ENCODE assay signal across 15 cellular contexts in the genomic region with DNA sequence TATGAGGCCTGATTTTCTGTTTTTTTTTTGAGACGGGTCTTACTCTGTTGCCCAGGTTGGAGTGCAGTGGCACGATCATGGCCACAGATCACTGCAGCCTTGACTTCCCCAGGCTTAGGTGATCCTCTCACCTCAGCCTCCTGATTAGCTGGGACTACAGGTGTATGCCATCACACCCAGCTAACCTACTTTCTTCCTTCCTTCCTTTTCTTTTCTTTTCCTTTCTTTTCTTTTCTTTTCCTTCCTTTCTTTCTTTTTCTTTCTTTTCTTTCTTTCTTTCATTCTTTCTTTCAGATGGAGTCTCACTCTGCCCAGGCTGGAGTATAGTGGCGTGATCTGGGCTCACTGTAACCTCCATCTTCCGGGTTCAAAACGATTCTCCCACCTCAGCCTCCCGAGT. TPM values are rescaled to one million over a fixed set of nuclear protein-coding genes. Genes with fewer than 3 reads are reported as not detected.
A peak's percentile ranks its signal among the peaks of the same experiment; 100 is the strongest.
DNase-seq lines count a peak whose midpoint lies in the region; ATAC-seq and TF ChIP-seq lines count a peak whose summit lies in the region.
"Had no signal": no experiment of that assay in that cellular context is flagged by ENCODE, and none has a peak within 500 bp of the region (broad histone marks: within the 10 kb centered on the region; RNA-seq: fewer than 3 reads in every experiment).

No MANE protein-coding gene starts in this region.

- no peak overlapping the region for H3K4me3 Mint-ChIP-seq in activated CD8-positive, alpha-beta T cell treated with anti-CD3 and anti-CD28 coated beads for 36 hours
- no peak overlapping the region for H3K4me3 Mint-ChIP-seq in activated CD8-positive, alpha-beta T cell treated with anti-CD3 and anti-CD28 coated beads, Interleukin-2, amount 10 ng/mL, durations not matched to agents 7 days and 5 days
- H3K4me3 Mint-ChIP-seq in activated naive CD8-positive, alpha-beta T cell treated with anti-CD3 and anti-CD28 coated beads, Interleukin-2, amount 10 ng/mL, durations not matched to agents 7 days and 5 days: no peak overlapping the region
- H3K4me3 Mint-ChIP-seq in neural crest cell: peak overlapping the region; percentile 81

- POLR2A ChIA-PET in activated CD8-positive, alpha-beta T cell treated with anti-CD3 and anti-CD28 coated beads for 36 hours (lab: Charles Lee): interaction anchor here (6.8 kb wide), 1 partner anchor 8 kb away, joined by 167 read pairs; a partner anchor contains a TSS
- POLR2A ChIA-PET in activated CD8-positive, alpha-beta T cell treated with anti-CD3 and anti-CD28 coated beads, Interleukin-2, amount 10 ng/mL, durations not matched to agents 7 days and 5 days (lab: Charles Lee): interaction anchor here (6.6 kb wide), 1 partner anchor 9 kb away, joined by 115 read pairs; a partner anchor contains a TSS
- POLR2A ChIA-PET in activated naive CD8-positive, alpha-beta T cell treated with anti-CD3 and anti-CD28 coated beads, Interleukin-2, amount 10 ng/mL, durations not matched to agents 7 days and 5 days (lab: Charles Lee): interaction anchor here (1.3 to 6.2 kb wide), 2 partner anchors 10 to 26 kb away, joined by 3 to 176 read pairs; a partner anchor contains a TSS

- H3K27me3 Mint-ChIP-seq in activated CD8-positive, alpha-beta T cell treated with anti-CD3 and anti-CD28 coated beads for 36 hours: no peaks in the 10 kb centered on the region
- H3K27me3 Mint-ChIP-seq in activated CD8-positive, alpha-beta T cell treated with anti-CD3 and anti-CD28 coated beads, Interleukin-2, amount 10 ng/mL, durations not matched to agents 7 days and 5 days (ENCODE audit: low read depth): no peaks in the 10 kb centered on the region
- no peaks in the 10 kb centered on the region for H3K27me3 Mint-ChIP-seq in activated naive CD8-positive, alpha-beta T cell treated with anti-CD3 and anti-CD28 coated beads, Interleukin-2, amount 10 ng/mL, durations not matched to agents 7 days and 5 days
- H3K27me3 Mint-ChIP-seq in neural crest cell (ENCODE audit: low read depth): peaks cover 6% of the 10 kb centered on the region
- H3K27me3 Mint-ChIP-seq: naive B cell had no signal

- peaks cover 84% of the 10 kb centered on the region for H3K79me2 ChIP-seq in DOHH2 (ENCODE audit: control insufficient read depth, low read length)

- no peak overlapping the region for H3K4me3 ChIP-seq in DOHH2 (ENCODE audit: low read length)
- H3K4me3 ChIP-seq: thyroid gland had no signal

- peaks cover 47% of the 10 kb centered on the region for H3K4me1 Mint-ChIP-seq in activated CD8-positive, alpha-beta T cell treated with anti-CD3 and anti-CD28 coated beads for 36 hours (ENCODE audit: low read depth)
- H3K4me1 Mint-ChIP-seq in activated CD8-positive, alpha-beta T cell treated with anti-CD3 and anti-CD28 coated beads, Interleukin-2, amount 10 ng/mL, durations not matched to agents 7 days and 5 days (ENCODE audit: low read depth): peaks cover 74% of the 10 kb centered on the region
- H3K4me1 Mint-ChIP-seq in activated naive CD8-positive, alpha-beta T cell treated with anti-CD3 and anti-CD28 coated beads, Interleukin-2, amount 10 ng/mL, durations not matched to agents 7 days and 5 days: peaks cover 49% of the 10 kb centered on the region
- H3K4me1 Mint-ChIP-seq in neural crest cell: peaks cover 52% of the 10 kb centered on the region

- no peaks in the 10 kb centered on the region for H3K9me3 Mint-ChIP-seq in activated CD8-positive, alpha-beta T cell treated with anti-CD3 and anti-CD28 coated beads for 36 hours
- no peaks in the 10 kb centered on the region for H3K9me3 Mint-ChIP-seq in activated CD8-positive, alpha-beta T cell treated with anti-CD3 and anti-CD28 coated beads, Interleukin-2, amount 10 ng/mL, durations not matched to agents 7 days and 5 days (ENCODE audit: insufficient read depth)
- H3K9me3 Mint-ChIP-seq in activated naive CD8-positive, alpha-beta T cell treated with anti-CD3 and anti-CD28 coated beads, Interleukin-2, amount 10 ng/mL, durations not matched to agents 7 days and 5 days: no peaks in the 10 kb centered on the region
- no peaks in the 10 kb centered on the region for H3K9me3 Mint-ChIP-seq in neural crest cell

- peak overlapping the region; percentile 6; the same call in 1 of the 2 replicates for H3K4me2 ChIP-seq in DOHH2 (ENCODE audit: low read length)

- no peaks in the 10 kb centered on the region for H3K9me3 ChIP-seq in DOHH2 (ENCODE audit: control insufficient read depth, insufficient read depth, low read length)
- H3K9me3 ChIP-seq: thyroid gland had no signal

- DNase-seq in activated CD8-positive, alpha-beta T cell treated with anti-CD3 and anti-CD28 coated beads for 36 hours: no peak
- no peak for DNase-seq in activated CD8-positive, alpha-beta T cell treated with anti-CD3 and anti-CD28 coated beads, Interleukin-2, amount 10 ng/mL, durations not matched to agents 7 days and 5 days
- no peak for DNase-seq in activated naive CD8-positive, alpha-beta T cell treated with anti-CD3 and anti-CD28 coated beads, Interleukin-2, amount 10 ng/mL, durations not matched to agents 7 days and 5 days
- DNase-seq in neural crest cell (ENCODE audit: low read depth, low spot score) (no peak), KG1 (lab: John Stamatoyannopoulos, UW) (no peak)
- DNase-seq: activated effector memory CD4-positive, alpha-beta T cell treated with Interleukin-2 at 50 U/mL for 16 hours; Karpas-422; left ventricle myocardium superior; naive B cell; NCI-H446; thyroid gland had no signal

- H3F3A ChIP-seq in DOHH2 (ENCODE audit: control insufficient read depth, insufficient read depth): 0 out of 2 replicates have a peak, but pooled peaks cover 3% of the 10 kb centered on the region

- H4K20me1 ChIP-seq in DOHH2 (ENCODE audit: control insufficient read depth, insufficient read depth, low read depth, low read length): peaks cover 28% of the 10 kb centered on the region

- peaks cover 80% of the 10 kb centered on the region for H3K36me3 Mint-ChIP-seq in activated CD8-positive, alpha-beta T cell treated with anti-CD3 and anti-CD28 coated beads for 36 hours (ENCODE audit: low read depth)
- H3K36me3 Mint-ChIP-seq in activated CD8-positive, alpha-beta T cell treated with anti-CD3 and anti-CD28 coated beads, Interleukin-2, amount 10 ng/mL, durations not matched to agents 7 days and 5 days (ENCODE audit: low read depth): peaks cover 77% of the 10 kb centered on the region
- H3K36me3 Mint-ChIP-seq in activated naive CD8-positive, alpha-beta T cell treated with anti-CD3 and anti-CD28 coated beads, Interleukin-2, amount 10 ng/mL, durations not matched to agents 7 days and 5 days: peaks cover 46% of the 10 kb centered on the region
- H3K36me3 Mint-ChIP-seq in neural crest cell (ENCODE audit: low read depth): peaks cover 33% of the 10 kb centered on the region

- CTCF ChIA-PET in activated CD8-positive, alpha-beta T cell treated with anti-CD3 and anti-CD28 coated beads for 36 hours (lab: Charles Lee): interaction anchor here (0.7 to 1.9 kb wide), 2 partner anchors 9 to 11 kb away, joined by 3 to 9 read pairs; a partner anchor contains a TSS
- CTCF ChIA-PET in activated CD8-positive, alpha-beta T cell treated with anti-CD3 and anti-CD28 coated beads, Interleukin-2, amount 10 ng/mL, durations not matched to agents 7 days and 5 days (lab: Charles Lee): interaction anchor here (1.6 kb wide), 1 partner anchor 11 kb away, joined by 6 read pairs; a partner anchor contains a TSS

- no peaks in the 10 kb centered on the region for H3K9me2 ChIP-seq in DOHH2 (replicated peaks; ENCODE audit: control insufficient read depth, low read length)

- no peaks in the 10 kb centered on the region for H3K27me3 ChIP-seq in DOHH2 (ENCODE audit: control insufficient read depth, low read length)
- H3K27me3 ChIP-seq: thyroid gland had no signal

- H3K36me3 ChIP-seq in DOHH2 (ENCODE audit: control insufficient read depth, low read length): peaks cover 95% of the 10 kb centered on the region

- TF ChIP-seq CTCF in activated CD8-positive, alpha-beta T cell treated with anti-CD3 and anti-CD28 coated beads for 36 hours (IDR thresholded peaks at IDR 0.05): no peak
- no peak for TF ChIP-seq CTCF in DOHH2 (IDR thresholded peaks at IDR 0.05; ENCODE audit: low read depth, low read length, poor library complexity, severe bottlenecking)
- no peak for TF ChIP-seq CTCF in neural crest cell (conservative IDR thresholded peaks at IDR 0.05)

- no peak for ATAC-seq in activated CD8-positive, alpha-beta T cell treated with anti-CD3 and anti-CD28 coated beads for 36 hours
- ATAC-seq in activated CD8-positive, alpha-beta T cell treated with anti-CD3 and anti-CD28 coated beads, Interleukin-2, amount 10 ng/mL, durations not matched to agents 7 days and 5 days: no peak
- no peak for ATAC-seq in activated naive CD8-positive, alpha-beta T cell treated with anti-CD3 and anti-CD28 coated beads, Interleukin-2, amount 10 ng/mL, durations not matched to agents 7 days and 5 days (ENCODE audit: low read depth)
- ATAC-seq in HG03460 (IDR thresholded peaks at IDR 0.05; ENCODE audit: unreplicated experiment): no peak
- no peak for ATAC-seq in GM19324 (IDR thresholded peaks at IDR 0.05; ENCODE audit: low FRiP score, unreplicated experiment)
- ATAC-seq: left ventricle myocardium superior had no signal

- peaks cover 47% of the 10 kb centered on the region for H3K4me1 ChIP-seq in DOHH2 (ENCODE audit: control insufficient read depth, low read length)

- intact Hi-C loops in activated CD8-positive, alpha-beta T cell treated with anti-CD3 and anti-CD28 coated beads for 36 hours (cut with micrococcal nuclease): no loop called here

- no peak overlapping the region for H3K27ac ChIP-seq in DOHH2 (ENCODE audit: low read depth, low read length)
- H3K27ac ChIP-seq: thyroid gland had no signal

- H3K27ac Mint-ChIP-seq in activated CD8-positive, alpha-beta T cell treated with anti-CD3 and anti-CD28 coated beads for 36 hours: peak overlapping the region; percentile 71
- H3K27ac Mint-ChIP-seq in activated CD8-positive, alpha-beta T cell treated with anti-CD3 and anti-CD28 coated beads, Interleukin-2, amount 10 ng/mL, durations not matched to agents 7 days and 5 days: no peak overlapping the region
- H3K27ac Mint-ChIP-seq in activated naive CD8-positive, alpha-beta T cell treated with anti-CD3 and anti-CD28 coated beads, Interleukin-2, amount 10 ng/mL, durations not matched to agents 7 days and 5 days: peak overlapping the region; percentile 26
- H3K27ac Mint-ChIP-seq in neural crest cell (ENCODE audit: unreplicated experiment): no peak overlapping the region

RNA-seq across cellular contexts. Expression of a gene that starts 3.8 kb away (rescaled TPM):
- 100 to 1,000 TPM; 211 to 239 TPM for total RNA-seq in activated CD8-positive, alpha-beta T cell treated with anti-CD3 and anti-CD28 coated beads for 36 hours
- 100 to 1,000 TPM; 273 to 292 TPM for total RNA-seq in activated CD8-positive, alpha-beta T cell treated with anti-CD3 and anti-CD28 coated beads, Interleukin-2, amount 10 ng/mL, durations not matched to agents 7 days and 5 days
- total RNA-seq in activated naive CD8-positive, alpha-beta T cell treated with anti-CD3 and anti-CD28 coated beads, Interleukin-2, amount 10 ng/mL, durations not matched to agents 7 days and 5 days: 100 to 1,000 TPM; 251 to 255 TPM
- 330 and 356 TPM in 2 replicates for total RNA-seq in neural crest cell

RNA-seq across cellular contexts. Expression of a gene that starts 10.8 kb away (rescaled TPM):
- 1 to 10 TPM; 2.1 to 2.2 TPM for total RNA-seq in activated CD8-positive, alpha-beta T cell treated with anti-CD3 and anti-CD28 coated beads for 36 hours
- 1 to 10 TPM; 2.0 to 3.7 TPM for total RNA-seq in activated CD8-positive, alpha-beta T cell treated with anti-CD3 and anti-CD28 coated beads, Interleukin-2, amount 10 ng/mL, durations not matched to agents 7 days and 5 days
- total RNA-seq in activated naive CD8-positive, alpha-beta T cell treated with anti-CD3 and anti-CD28 coated beads, Interleukin-2, amount 10 ng/mL, durations not matched to agents 7 days and 5 days: 1 to 10 TPM; 3.0 to 4.7 TPM
- 4.4 and 4.6 TPM in 2 replicates for total RNA-seq in neural crest cell

RNA-seq across cellular contexts. Expression of a gene that starts 11.5 kb away (rescaled TPM):
- total RNA-seq in activated CD8-positive, alpha-beta T cell treated with anti-CD3 and anti-CD28 coated beads for 36 hours: 10 to 100 TPM; 27.5 to 28.4 TPM
- total RNA-seq in activated CD8-positive, alpha-beta T cell treated with anti-CD3 and anti-CD28 coated beads, Interleukin-2, amount 10 ng/mL, durations not matched to agents 7 days and 5 days: 10 to 100 TPM; 25.5 to 28.6 TPM
- total RNA-seq in activated naive CD8-positive, alpha-beta T cell treated with anti-CD3 and anti-CD28 coated beads, Interleukin-2, amount 10 ng/mL, durations not matched to agents 7 days and 5 days: 10 to 100 TPM; 25.6 to 28.0 TPM
- total RNA-seq in neural crest cell: 34.8 and 39.7 TPM in 2 replicates

RNA-seq across cellular contexts. Expression of a gene that starts 17.0 kb away (rescaled TPM):
- under 1 TPM in 1 of 2 experiments, not detected in 1; 0.25 TPM for total RNA-seq in activated CD8-positive, alpha-beta T cell treated with anti-CD3 and anti-CD28 coated beads for 36 hours
- not detected for total RNA-seq in activated CD8-positive, alpha-beta T cell treated with anti-CD3 and anti-CD28 coated beads, Interleukin-2, amount 10 ng/mL, durations not matched to agents 7 days and 5 days
- under 1 TPM in 1 of 2 experiments, not detected in 1; 0.34 TPM for total RNA-seq in activated naive CD8-positive, alpha-beta T cell treated with anti-CD3 and anti-CD28 coated beads, Interleukin-2, amount 10 ng/mL, durations not matched to agents 7 days and 5 days
- total RNA-seq in neural crest cell: 1.7 and 2.0 TPM in 2 replicates
- total RNA-seq: fibroblast of villous mesenchyme had no signal

RNA-seq across cellular contexts. Expression of a gene that starts 26.2 kb away (rescaled TPM):
- total RNA-seq in activated CD8-positive, alpha-beta T cell treated with anti-CD3 and anti-CD28 coated beads for 36 hours: 10 to 100 TPM; 10.2 to 11.3 TPM
- 10 to 100 TPM; 28.3 to 29.5 TPM for total RNA-seq in activated CD8-positive, alpha-beta T cell treated with anti-CD3 and anti-CD28 coated beads, Interleukin-2, amount 10 ng/mL, durations not matched to agents 7 days and 5 days
- 10 to 100 TPM; 39.0 to 41.2 TPM for total RNA-seq in activated naive CD8-positive, alpha-beta T cell treated with anti-CD3 and anti-CD28 coated beads, Interleukin-2, amount 10 ng/mL, durations not matched to agents 7 days and 5 days
- total RNA-seq in neural crest cell: 25.2 and 27.7 TPM in 2 replicates

Comparison
In these comparisons a context has a peak if more than half of its experiments do, and no peak if none do; other contexts are left out.
1. H3K27ac Mint-ChIP-seq: peak in activated CD8-positive, alpha-beta T cell treated with anti-CD3 and anti-CD28 coated beads for 36 hours (single experiment) and activated naive CD8-positive, alpha-beta T cell treated with anti-CD3 and anti-CD28 coated beads, Interleukin-2, amount 10 ng/mL, durations not matched to agents 7 days and 5 days (single experiment); none in activated CD8-positive, alpha-beta T cell treated with anti-CD3 and anti-CD28 coated beads, Interleukin-2, amount 10 ng/mL, durations not matched to agents 7 days and 5 days (single experiment) and neural crest cell (single experiment).